In the genomic region with DNA sequence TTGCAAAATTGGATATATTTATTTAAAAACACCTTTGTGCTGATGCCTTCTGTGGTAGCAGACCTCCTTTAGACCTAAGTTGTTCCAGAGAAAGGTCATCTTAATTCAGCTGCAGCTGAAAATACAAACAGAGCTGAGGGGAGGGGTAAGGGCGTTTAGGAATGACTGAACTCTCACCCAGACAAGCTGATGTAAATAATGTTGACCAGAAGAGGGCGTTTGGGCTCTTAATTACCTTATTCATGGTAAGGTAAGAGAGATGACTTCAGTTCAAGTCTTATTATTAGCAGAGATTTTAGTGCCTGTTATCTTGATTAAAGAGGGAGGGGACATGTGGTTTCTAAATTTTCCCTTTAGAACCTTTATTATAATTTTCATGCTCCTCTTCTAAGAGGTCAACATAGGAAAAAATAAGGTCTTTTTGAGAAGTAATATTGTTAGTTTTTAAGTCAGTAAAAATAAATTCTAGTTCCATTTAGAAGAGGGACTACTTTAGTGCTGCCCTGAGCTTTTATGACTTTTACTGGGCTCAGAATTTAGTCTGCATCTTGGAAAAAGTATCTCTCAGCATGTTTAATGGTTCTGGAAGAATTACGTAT, we compare ENCODE assay signal across 9 cellular contexts. TPM values are rescaled to one million over a fixed set of nuclear protein-coding genes. Genes with fewer than 3 reads are reported as not detected.
DNase-seq lines count a peak whose midpoint lies in the region; TF ChIP-seq lines count a peak whose summit lies in the region.
"Had no signal": no experiment of that assay in that cellular context is flagged by ENCODE, and none has a peak within 500 bp of the region (broad histone marks: within the 10 kb centered on the region; RNA-seq: fewer than 3 reads in every experiment).

No MANE protein-coding gene starts in this region.

- no peaks in the 10 kb centered on the region for H3K9me3 Mint-ChIP-seq in HFFc6

- H3K14ac ChIP-seq in trophoblast cell (ENCODE audit: low read length), result no peak overlapping the region

- H3K4me3 ChIP-seq in AG04449 (ENCODE audit: low read depth, low read length), result no peak overlapping the region
- H3K4me3 ChIP-seq in fibroblast of mammary gland (ENCODE audit: control insufficient read depth, low read depth, low read length), result no peak overlapping the region
- H3K4me3 ChIP-seq in trophoblast cell (ENCODE audit: low read depth, low read length), result no peak overlapping the region

- peak; percentile 55 for TF ChIP-seq CTCF in AG04449 (IDR thresholded peaks at IDR 0.05; ENCODE audit: insufficient read depth, low read length, missing control alignments)
- TF ChIP-seq CTCF in HFFc6 (IDR thresholded peaks at IDR 0.05), result peak; percentile 82
- peak; percentile 64 for TF ChIP-seq CTCF in fibroblast of mammary gland (conservative IDR thresholded peaks at IDR 0.05; ENCODE audit: control insufficient read depth, insufficient read depth, low read depth, low read length)

- peaks cover 12% of the 10 kb centered on the region for H3K4me1 Mint-ChIP-seq in HFFc6 (ENCODE audit: low read depth)

- H3K79me2 ChIP-seq in trophoblast cell (ENCODE audit: control insufficient read depth, insufficient read depth, low read length, poor library complexity), result peaks cover 7% of the 10 kb centered on the region

- H3K23ac ChIP-seq in trophoblast cell (ENCODE audit: low read length), result no peak overlapping the region

- H4K8ac ChIP-seq in trophoblast cell (ENCODE audit: low read depth, low read length), result no peak overlapping the region

- no peak overlapping the region for H3K4ac ChIP-seq in trophoblast cell (ENCODE audit: low read depth, low read length)

- H3K79me1 ChIP-seq in trophoblast cell (ENCODE audit: low read length), result peaks cover 8% of the 10 kb centered on the region

- no peaks in the 10 kb centered on the region for H3K27me3 ChIP-seq in trophoblast cell (ENCODE audit: insufficient read depth, low read length)

- CTCF ChIA-PET in AG04449 (lab: Yijun Ruan, JAX), result interaction anchor here (0.5 to 2.3 kb wide), 19 partner anchors 10 to 762 kb away, joined by 3 to 17 read pairs (median 5); no protein-coding TSS in a partner anchor

- no peak overlapping the region for H3K4me2 ChIP-seq in trophoblast cell (ENCODE audit: low read length)

- peaks cover 5% of the 10 kb centered on the region for H3K27me3 Mint-ChIP-seq in HFFc6 (ENCODE audit: insufficient read depth)

- H2AK5ac ChIP-seq in trophoblast cell (ENCODE audit: low read length), result no peak overlapping the region

- H2BK12ac ChIP-seq in trophoblast cell (ENCODE audit: low read length), result no peak overlapping the region

- no peaks in the 10 kb centered on the region for H3K9me3 ChIP-seq in trophoblast cell (ENCODE audit: insufficient read depth, low read depth, low read length)

- peaks cover 10 to 14% of the 10 kb centered on the region in 2 experiments for H3K4me1 ChIP-seq in trophoblast cell (ENCODE audit: control insufficient read depth in 1 of 2, insufficient read depth in 2 of 2, low read length in 2 of 2)

- H3K36me3 Mint-ChIP-seq in HFFc6 (ENCODE audit: low read depth), result no peaks in the 10 kb centered on the region

- 100% methylated on average over 1 of the region's 3 CpGs for WGBS in trophoblast cell (ENCODE audit: extremely low coverage, insufficient coverage, insufficient read length)

- H4K12ac ChIP-seq in trophoblast cell (ENCODE audit: low read depth, low read length), result no peak overlapping the region

- H3K36me3 ChIP-seq in trophoblast cell (ENCODE audit: control insufficient read depth in 1 of 2, insufficient read depth in 2 of 2, low read length in 2 of 2), result peaks cover 5 to 16% of the 10 kb centered on the region in 2 experiments

- H3K9ac ChIP-seq in trophoblast cell (ENCODE audit: low read length), result no peak overlapping the region

- no peak overlapping the region for H2BK5ac ChIP-seq in trophoblast cell (ENCODE audit: low read depth, low read length, poor library complexity)

- no peak overlapping the region for H3K18ac ChIP-seq in trophoblast cell (ENCODE audit: low read length)

- H2AFZ ChIP-seq in trophoblast cell (ENCODE audit: insufficient read depth, low read length, poor library complexity), result no peak overlapping the region

- no peak overlapping the region for H3K27ac Mint-ChIP-seq in HFFc6

- no peak overlapping the region for H4K91ac ChIP-seq in trophoblast cell (ENCODE audit: low read depth, low read length)

- DNase-seq in AG04449 (ENCODE audit: low read depth, low spot score) (no peak), GM04504 (ENCODE audit: low read depth) (peak; percentile 18), HFFc6 (peak; percentile 45), NCI-H1417 (lab: John Stamatoyannopoulos, UW) (peak; percentile 60 to 87 (median 61)), SKM-1 (lab: John Stamatoyannopoulos, UW; ENCODE audit: unreplicated experiment) (peak; percentile 50), fibroblast of mammary gland (ENCODE audit: low read depth) (peak; percentile 69), trophoblast cell (peak; percentile 33 to 79)
- no peak for DNase-seq in activated effector memory CD4-positive, alpha-beta T cell treated with anti-CD3 and anti-CD28 coated beads, Interleukin-2, amount 50 U/mL, for 16 hours
- DNase-seq: left cardiac atrium had no signal

- peak overlapping the region; percentile 86 for H3K27ac ChIP-seq in trophoblast cell (ENCODE audit: low read depth, low read length)

- POLR2A ChIA-PET in AG04449 (lab: Yijun Ruan, JAX), result interaction anchor here (0.6 kb wide), 1 partner anchor 67 kb away, joined by 6 read pairs; no protein-coding TSS in a partner anchor

- no peak overlapping the region for H3K4me3 Mint-ChIP-seq in HFFc6

- H2BK120ac ChIP-seq in trophoblast cell (ENCODE audit: insufficient read depth, low read length, poor library complexity), result no peak overlapping the region

RNA-seq across cellular contexts. Expression of a gene that starts 46.3 kb away (rescaled TPM):
- total RNA-seq in HFFc6 (2021; fragmentation: NEBNext Ultra II Directional; extraction: Animal tissue kit (Norgen Biotek cat#: 25700)), result not detected
- 0.04 TPM in 1 of 2 replicates, not detected in the other for polyA plus RNA-seq in trophoblast cell (2013)

Comparison
In these comparisons a context has a peak if more than half of its experiments do, and no peak if none do; other contexts are left out.
1. DNase-seq: peak in GM04504 (single experiment), HFFc6 (single experiment), NCI-H1417 (3 of 3), SKM-1 (single experiment), fibroblast of mammary gland (single experiment) and trophoblast cell (2 of 2); none in AG04449 (single experiment) and activated effector memory CD4-positive, alpha-beta T cell treated with anti-CD3 and anti-CD28 coated beads, Interleukin-2, amount 50 U/mL, for 16 hours (single experiment).
2. Peak in every context shown above with its lines, with median percentiles within 50 percentile points of each other: CTCF ChIP-seq.